17 cellular contexts compared by ENCODE assay signal in genomic region chr5:135979510-135979909, GRCh38. TPM values are rescaled to one million over a fixed set of nuclear protein-coding genes. Genes with fewer than 3 reads are reported as not detected.
DNase-seq lines count a peak whose midpoint lies in the region; ATAC-seq, FAIRE-seq and TF ChIP-seq lines count a peak whose summit lies in the region.
"Had no signal": no experiment of that assay in that cellular context is flagged by ENCODE, and none has a peak within 500 bp of the region (broad histone marks: within the 10 kb centered on the region; RNA-seq: fewer than 3 reads in every experiment).

No MANE protein-coding gene starts in this region.

- DNase-seq in GM04504 (ENCODE audit: low read depth) (peak; percentile 68), astrocyte (ENCODE audit: low read depth) (peak; percentile 75), HTR-8/SVneo (ENCODE audit: insufficient read length, low spot score) (no peak), inferior parietal cortex (ENCODE audit: extremely low spot score) (no peak)
- DNase-seq: activated naive CD8-positive, alpha-beta T cell treated with anti-CD3 and anti-CD28 coated beads, Interleukin-2, amount 50 U/mL, for 24 hours; activated T-cell treated with anti-CD3 and anti-CD28 coated beads, Interleukin-2, amount 50 U/mL, for 4 hours; CD4-positive, alpha-beta memory T cell; cortex of kidney; foreskin keratinocyte; NCI-H774; occipital lobe; substantia nigra had no signal

- no peaks in the 10 kb centered on the region for H4K20me1 ChIP-seq in astrocyte (ENCODE audit: insufficient read depth, low read length)

- H3K4me1 Mint-ChIP-seq in astrocyte (ENCODE audit: low read depth, unreplicated experiment): peaks cover 7% of the 10 kb centered on the region
- H3K4me1 Mint-ChIP-seq: activated naive CD8-positive, alpha-beta T cell treated with anti-CD3 and anti-CD28 coated beads, Interleukin-2, amount 50 U/mL, for 24 hours; CD4-positive, alpha-beta memory T cell had no signal

- H3K4me3 Mint-ChIP-seq in astrocyte (ENCODE audit: unreplicated experiment): no peak overlapping the region
- H3K4me3 Mint-ChIP-seq: activated naive CD8-positive, alpha-beta T cell treated with anti-CD3 and anti-CD28 coated beads, Interleukin-2, amount 50 U/mL, for 24 hours; activated T-cell treated with anti-CD3 and anti-CD28 coated beads, Interleukin-2, amount 50 U/mL, for 4 hours; CD4-positive, alpha-beta memory T cell; mesothelial cell of epicardium had no signal

- no peaks in the 10 kb centered on the region for H3K9me3 Mint-ChIP-seq in astrocyte (ENCODE audit: unreplicated experiment)
- H3K9me3 Mint-ChIP-seq: activated naive CD8-positive, alpha-beta T cell treated with anti-CD3 and anti-CD28 coated beads, Interleukin-2, amount 50 U/mL, for 24 hours; activated T-cell treated with anti-CD3 and anti-CD28 coated beads, Interleukin-2, amount 50 U/mL, for 4 hours had no signal

- H3K4me1 ChIP-seq in astrocyte (ENCODE audit: insufficient read depth, low read length) (peaks cover 12% of the 10 kb centered on the region), gastroesophageal sphincter (peaks cover 0 to 12% (median 3%) of the 10 kb centered on the region in 3 donors), skeletal muscle tissue (ENCODE audit: control insufficient read depth in 3 of 3, insufficient read depth in 3 of 3, low read length in 3 of 3) (peaks cover 5 to 14% (median 13%) of the 10 kb centered on the region in 3 donors)
- H3K4me1 ChIP-seq: foreskin keratinocyte had no signal

- H3K36me3 ChIP-seq in astrocyte (ENCODE audit: insufficient read depth, low read length) (no peaks in the 10 kb centered on the region), gastroesophageal sphincter (no peaks in the 10 kb centered on the region), skeletal muscle tissue (ENCODE audit: control insufficient read depth in 3 of 3, insufficient read depth in 3 of 3, low read length in 3 of 3) (no peaks in the 10 kb centered on the region)

- H3K4me3 ChIP-seq in astrocyte (ENCODE audit: insufficient read depth, low read depth, low read length) (no peak overlapping the region), gastroesophageal sphincter (no peak overlapping the region), skeletal muscle tissue (ENCODE audit: low read length in 3 of 3) (no peak overlapping the region)

- 0 to 6% methylated on average over 1 of the region's 1 CpG for WGBS in gastroesophageal sphincter (ENCODE audit: low coverage in 1 of 2), 2 donors

- ATAC-seq in gastroesophageal sphincter (peak; percentile 51), GM19324 (IDR thresholded peaks at IDR 0.05; ENCODE audit: low FRiP score, unreplicated experiment) (no peak)
- ATAC-seq: activated naive CD8-positive, alpha-beta T cell treated with anti-CD3 and anti-CD28 coated beads, Interleukin-2, amount 50 U/mL, for 24 hours; activated T-cell treated with anti-CD3 and anti-CD28 coated beads, Interleukin-2, amount 50 U/mL, for 4 hours; foreskin keratinocyte had no signal

- H3K27me3 Mint-ChIP-seq in astrocyte (ENCODE audit: low read depth, unreplicated experiment): peaks cover 2% of the 10 kb centered on the region

- H3K27ac ChIP-seq in astrocyte (ENCODE audit: low read depth, low read length) (peak overlapping the region; percentile 61), gastroesophageal sphincter (no peak overlapping the region), skeletal muscle tissue (ENCODE audit: low read depth, low read length) (peak overlapping the region; percentile 43)
- H3K27ac ChIP-seq: foreskin keratinocyte had no signal

- no peaks in the 10 kb centered on the region for H3K27me3 ChIP-seq in astrocyte (ENCODE audit: insufficient read depth, low read length)
- no peaks in the 10 kb centered on the region for H3K27me3 ChIP-seq in gastroesophageal sphincter
- H3K27me3 ChIP-seq in skeletal muscle tissue (ENCODE audit: control insufficient read depth in 3 of 3, insufficient read depth in 3 of 3, low read length in 3 of 3): no peaks in the 10 kb centered on the region
- H3K27me3 ChIP-seq: foreskin keratinocyte had no signal

- H3K9ac ChIP-seq in astrocyte (ENCODE audit: low read length) (peak overlapping the region; percentile 44), skeletal muscle tissue (ENCODE audit: low read depth in 1 of 3, low read length in 3 of 3) (no peak overlapping the region)

- H3K79me2 ChIP-seq in astrocyte (ENCODE audit: insufficient read depth, low read length): no peaks in the 10 kb centered on the region

- H3K27ac Mint-ChIP-seq in astrocyte (ENCODE audit: unreplicated experiment): no peak overlapping the region
- H3K27ac Mint-ChIP-seq: activated naive CD8-positive, alpha-beta T cell treated with anti-CD3 and anti-CD28 coated beads, Interleukin-2, amount 50 U/mL, for 24 hours; CD4-positive, alpha-beta memory T cell; mesothelial cell of epicardium had no signal

- no peak for TF ChIP-seq POLR2A in gastroesophageal sphincter (IDR thresholded peaks at IDR 0.05)

- H3K36me3 Mint-ChIP-seq in astrocyte (ENCODE audit: low read depth, unreplicated experiment): no peaks in the 10 kb centered on the region
- H3K36me3 Mint-ChIP-seq: CD4-positive, alpha-beta memory T cell; mesothelial cell of epicardium had no signal

- FAIRE-seq in astrocyte (lab: Jason Lieb, UNC) (peak; percentile 70), HTR-8/SVneo (lab: Jason Lieb, UNC) (no peak)

- TF ChIP-seq EP300 in gastroesophageal sphincter (IDR thresholded peaks at IDR 0.05): no peak

- H3K4me2 ChIP-seq in astrocyte (ENCODE audit: low read length): peak overlapping the region; percentile 59

- no peak overlapping the region for H2AFZ ChIP-seq in astrocyte (ENCODE audit: low read depth, low read length)

- no peaks in the 10 kb centered on the region for H3K9me3 ChIP-seq in astrocyte (ENCODE audit: insufficient read depth, low read depth, low read length)
- H3K9me3 ChIP-seq in gastroesophageal sphincter: no peaks in the 10 kb centered on the region
- no peaks in the 10 kb centered on the region for H3K9me3 ChIP-seq in skeletal muscle tissue (ENCODE audit: control insufficient read depth in 3 of 3, low read length in 3 of 3)

- TF ChIP-seq CTCF in astrocyte (IDR thresholded peaks at IDR 0.05; ENCODE audit: insufficient read depth, low read depth, low read length): no peak
- no peak for TF ChIP-seq CTCF in gastroesophageal sphincter (IDR thresholded peaks at IDR 0.05)

RNA-seq across cellular contexts. Expression of gene LECT2, which starts 24.7 kb away (rescaled TPM):
- total RNA-seq in astrocyte (not detected in 2 replicates), gastroesophageal sphincter (not detected), skeletal muscle tissue (not detected)
- total RNA-seq: activated T-cell treated with anti-CD3 and anti-CD28 coated beads, Interleukin-2, amount 50 U/mL, for 4 hours; CD4-positive, alpha-beta memory T cell; foreskin keratinocyte; G401; mesothelial cell of epicardium; occipital lobe had no signal

RNA-seq across cellular contexts. Expression of gene TGFBI, which starts 49.3 kb away (rescaled TPM):
- 1,145 and 1,862 TPM in 2 replicates for total RNA-seq in astrocyte
- 100 to 1,000 TPM in 3 of 4 donors, 10 to 100 TPM in 1; 29.0 to 159 (median 112) TPM for total RNA-seq in gastroesophageal sphincter
- 204 TPM for total RNA-seq in skeletal muscle tissue
- total RNA-seq: G401 had no signal

Comparison
In these comparisons a context has a peak if more than half of its experiments do, and no peak if none do; other contexts are left out.
1. DNase-seq: peak in GM04504 (single experiment) and astrocyte (single experiment); none in HTR-8/SVneo (single experiment) and inferior parietal cortex (single experiment).
2. H3K27ac ChIP-seq: peak in astrocyte (single experiment) and skeletal muscle tissue (single experiment); none in gastroesophageal sphincter (0 of 4).